Comparison of ENCODE assay signal across 15 cellular contexts in genomic region chr13:113753171-113753570, GRCh38.
"Had no signal": no experiment of that assay in that cellular context is flagged by ENCODE, and none has a peak within 500 bp of the region (broad histone marks: within the 10 kb centered on the region; RNA-seq: fewer than 3 reads in every experiment).

No MANE protein-coding gene starts in this region.

- H3K4me1 Mint-ChIP-seq: central memory CD8-positive, alpha-beta T cell had no signal

- H3K36me3 ChIP-seq: neural progenitor cell, right lobe of liver had no signal

- H3K36me3 Mint-ChIP-seq: natural killer cell treated with Interleukin-12 subunit alpha and Interleukin-12 subunit beta and Interleukin-15 and Interleukin-18, amount 100 ng/mL, for 72 hours had no signal

- H3K4me1 ChIP-seq: foreskin keratinocyte, parathyroid adenoma, psoas muscle, right lobe of liver had no signal

- H3K9ac ChIP-seq: neural progenitor cell, parathyroid adenoma had no signal

- H3K9me3 Mint-ChIP-seq: type B pancreatic cell had no signal

- H3K4me3 ChIP-seq: hepatocyte, neural progenitor cell, psoas muscle, right lobe of liver had no signal

- H3K4me2 ChIP-seq: hepatocyte, neural progenitor cell had no signal

- H3K4me3 Mint-ChIP-seq: central memory CD8-positive, alpha-beta T cell; effector memory CD8-positive, alpha-beta T cell; natural killer cell treated with Interleukin-12 subunit alpha and Interleukin-12 subunit beta and Interleukin-15 and Interleukin-18, amount 100 ng/mL, for 72 hours; neural progenitor cell; type B pancreatic cell had no signal

- H3K27ac ChIP-seq: foreskin keratinocyte, hepatocyte, neural progenitor cell, parathyroid adenoma, psoas muscle, right lobe of liver had no signal

- DNase-seq: cortex of kidney; effector memory CD8-positive, alpha-beta T cell; foreskin keratinocyte; occipital lobe; psoas muscle; retina; stimulated activated CD4-positive, alpha-beta T cell treated with anti-CD3 and anti-CD28 coated beads, Interleukin-12 subunit alpha, Interleukin-12 subunit beta, amount 100 ng/mL, for 4 hours; stimulated activated naive CD4-positive, alpha-beta T cell treated with Interleukin-2 at 50 U/mL for 16 hours had no signal

- H3K27me3 ChIP-seq: right lobe of liver had no signal

- H3K27ac Mint-ChIP-seq: effector memory CD8-positive, alpha-beta T cell; natural killer cell treated with Interleukin-12 subunit alpha and Interleukin-12 subunit beta and Interleukin-15 and Interleukin-18, amount 100 ng/mL, for 72 hours; type B pancreatic cell had no signal

- H3K9me3 ChIP-seq: psoas muscle, right lobe of liver had no signal

- H2AFZ ChIP-seq: hepatocyte, neural progenitor cell, parathyroid adenoma had no signal
